ENCODE assay signal across 22 cellular contexts in the genomic region with DNA sequence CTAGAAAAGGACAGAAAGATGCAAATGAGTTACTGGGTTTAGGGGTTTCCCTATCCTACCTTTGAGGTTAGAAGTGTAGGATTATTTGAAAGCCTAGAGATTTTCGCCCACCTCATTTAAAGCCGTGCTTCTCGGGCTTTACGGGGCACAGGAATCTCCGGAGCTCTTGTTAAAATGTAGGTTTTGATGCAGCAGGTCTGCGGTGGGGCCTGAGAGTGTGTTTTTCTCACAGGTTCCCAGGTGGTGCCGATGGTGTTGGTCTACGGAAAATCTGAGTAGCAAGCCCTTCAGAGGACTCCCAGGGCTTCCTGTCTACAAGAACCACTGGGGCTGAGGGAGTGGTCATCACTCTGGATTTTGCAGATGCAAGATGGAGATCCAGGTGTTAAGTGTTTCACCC.
DNase-seq lines count a peak whose midpoint lies in the region; ATAC-seq and TF ChIP-seq lines count a peak whose summit lies in the region.
"Had no signal": no experiment of that assay in that cellular context is flagged by ENCODE, and none has a peak within 500 bp of the region (broad histone marks: within the 10 kb centered on the region; RNA-seq: fewer than 3 reads in every experiment).

No MANE protein-coding gene starts in this region.

- no peaks in the 10 kb centered on the region for H4K20me1 ChIP-seq in KMS-11 (ENCODE audit: insufficient read depth)

- peak overlapping the region; percentile 39; the same call in 1 of the 2 replicates for H3K9ac ChIP-seq in KMS-11

- peaks cover 35% of the 10 kb centered on the region for H3K36me3 Mint-ChIP-seq in nephron progenitor cell (ENCODE audit: low read depth)

- H3K4me3 ChIP-seq in KMS-11 (IDR thresholded peaks at IDR 0.05; ENCODE audit: insufficient read depth, low read depth, low read length) = no peak overlapping the region
- H3K4me3 ChIP-seq: ascending aorta, MG63 had no signal

- TF ChIP-seq CTCF in KMS-11 (conservative IDR thresholded peaks at IDR 0.05; ENCODE audit: low read depth, low read length) = no peak
- no peak for TF ChIP-seq CTCF in nephron progenitor cell (IDR thresholded peaks at IDR 0.05)

- H3K4me1 Mint-ChIP-seq in nephron progenitor cell = peaks cover 5% of the 10 kb centered on the region
- H3K4me1 Mint-ChIP-seq: activated naive CD4-positive, alpha-beta T cell treated with anti-CD3 and anti-CD28 coated beads, Interleukin-2, amount 50 U/mL, for 24 hours had no signal

- no peaks in the 10 kb centered on the region; the same call in 1 of the 2 replicates for H3K36me3 ChIP-seq in KMS-11 (ENCODE audit: insufficient read depth)
- H3K36me3 ChIP-seq: BE2C had no signal

- H3K27ac ChIP-seq in KMS-11 = peak overlapping the region; percentile 84
- H3K27ac ChIP-seq: ascending aorta had no signal

- peak; percentile 43 for ATAC-seq in HG02571 (IDR thresholded peaks at IDR 0.05; ENCODE audit: unreplicated experiment)
- ATAC-seq in HG02970 (IDR thresholded peaks at IDR 0.05; ENCODE audit: low FRiP score, unreplicated experiment) = no peak
- ATAC-seq in GM19467 (IDR thresholded peaks at IDR 0.05; ENCODE audit: unreplicated experiment) = no peak
- ATAC-seq: Right ventricle myocardium inferior had no signal

- H3K27me3 Mint-ChIP-seq in nephron progenitor cell (ENCODE audit: low read depth, poor library complexity) = peaks cover 2% of the 10 kb centered on the region
- H3K27me3 Mint-ChIP-seq: activated naive CD4-positive, alpha-beta T cell treated with anti-CD3 and anti-CD28 coated beads, Interleukin-2, amount 50 U/mL, for 24 hours had no signal

- peak; percentile 9 for DNase-seq in activated naive CD4-positive, alpha-beta T cell treated with Interleukin-2 at 50 U/mL for 16 hours
- DNase-seq in activated naive CD4-positive, alpha-beta T cell treated with anti-CD3 and anti-CD28 coated beads, Interleukin-2, amount 50 U/mL, for 16 hours = no peak
- DNase-seq in nephron progenitor cell = no peak
- DNase-seq in head of caudate nucleus = no peak
- DNase-seq: activated T-cell treated with anti-CD3 and anti-CD28 coated beads, Interleukin-2, amount 50 U/mL, for 48 hours; BE2C; central memory CD4-positive, alpha-beta T cell; GDM1; glutamatergic neuron; H9; mammary epithelial cell; MG63; NCI-H1436; NCI-H510A treated with DMSO at 0.1 percent for 48 hours; occipital lobe had no signal

- peaks cover 82% of the 10 kb centered on the region for H3K79me2 ChIP-seq in KMS-11 (ENCODE audit: insufficient read depth, low read depth)

- peak overlapping the region; percentile 72 for H3K4me2 ChIP-seq in KMS-11

- H3K9me3 Mint-ChIP-seq in nephron progenitor cell = no peaks in the 10 kb centered on the region
- H3K9me3 Mint-ChIP-seq: activated naive CD4-positive, alpha-beta T cell treated with anti-CD3 and anti-CD28 coated beads, Interleukin-2, amount 50 U/mL, for 24 hours; H9 had no signal

- H3K27ac Mint-ChIP-seq in nephron progenitor cell = peak overlapping the region; percentile 51
- H3K27ac Mint-ChIP-seq: activated naive CD4-positive, alpha-beta T cell treated with anti-CD3 and anti-CD28 coated beads, Interleukin-2, amount 50 U/mL, for 24 hours had no signal

- H2AFZ ChIP-seq in KMS-11 (ENCODE audit: low read depth) = no peak overlapping the region

- intact Hi-C loops in head of caudate nucleus (cut with DNase I) = no loop called here

- H3K4me1 ChIP-seq in KMS-11 (ENCODE audit: low read depth, poor library complexity, severe bottlenecking) = peaks cover 98% of the 10 kb centered on the region
- H3K4me1 ChIP-seq: BE2C had no signal

- no peak overlapping the region for H3K4me3 Mint-ChIP-seq in nephron progenitor cell
- H3K4me3 Mint-ChIP-seq: activated naive CD4-positive, alpha-beta T cell treated with anti-CD3 and anti-CD28 coated beads, Interleukin-2, amount 50 U/mL, for 24 hours; H9 had no signal

- H3K27me3 ChIP-seq in KMS-11 (ENCODE audit: insufficient read depth, low read depth) = no peaks in the 10 kb centered on the region
- H3K27me3 ChIP-seq: ascending aorta, BE2C, MG63 had no signal
